8 cellular contexts compared by ENCODE assay signal in the genomic region with DNA sequence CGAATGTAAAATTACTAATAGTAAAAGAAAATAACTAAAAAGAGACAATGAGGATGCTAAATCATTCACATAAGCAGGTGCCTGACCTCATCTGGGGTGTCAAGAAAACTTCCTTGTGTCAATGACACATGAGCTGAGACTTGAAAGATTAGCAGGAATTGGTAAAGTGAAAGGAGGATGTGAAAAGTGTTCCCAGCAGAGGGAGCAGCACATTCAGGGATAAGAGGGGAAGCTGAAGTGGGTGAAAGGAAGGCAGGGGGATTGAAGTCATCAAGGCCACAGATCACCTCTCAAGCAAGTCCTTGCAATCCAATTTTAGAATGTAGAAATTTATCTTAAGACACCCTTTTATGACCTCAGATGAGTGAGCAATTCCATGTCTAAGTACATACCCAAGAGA.
A peak's percentile ranks its signal among the peaks of the same experiment; 100 is the strongest.
DNase-seq lines count a peak whose midpoint lies in the region; ATAC-seq and TF ChIP-seq lines count a peak whose summit lies in the region.

No MANE protein-coding gene starts in this region.

- H3K4me3 ChIP-seq in choroid plexus epithelial cell (ENCODE audit: low read depth, low read length) = no peak overlapping the region

- ATAC-seq in GM18520 (IDR thresholded peaks at IDR 0.05; ENCODE audit: unreplicated experiment) = no peak
- ATAC-seq in GM21619 (IDR thresholded peaks at IDR 0.05; ENCODE audit: unreplicated experiment) = no peak
- ATAC-seq in HG02970 (IDR thresholded peaks at IDR 0.05; ENCODE audit: low FRiP score, unreplicated experiment) = no peak

- TF ChIP-seq CTCF in GM10266 (IDR thresholded peaks at IDR 0.05; ENCODE audit: control insufficient read depth, insufficient read depth, low read depth, missing control alignments) (peak; percentile 16), choroid plexus epithelial cell (conservative IDR thresholded peaks at IDR 0.05; ENCODE audit: low read depth, low read length) (peak; percentile 83)

- DNase-seq in GM10266 (ENCODE audit: extremely low spot score) (no peak), NCI-H2196 (lab: John Stamatoyannopoulos, UW; ENCODE audit: unreplicated experiment) (peak; percentile 71), choroid plexus epithelial cell (ENCODE audit: low read depth) (peak; percentile 88), myocyte (ENCODE audit: low read depth) (peak; percentile 52), middle frontal gyrus (ENCODE audit: extremely low spot score, low spot score) (no peak)

Comparison
In these comparisons a context has a peak if more than half of its experiments do, and no peak if none do; other contexts are left out.
1. DNase-seq: peak in NCI-H2196 (single experiment), choroid plexus epithelial cell (single experiment) and myocyte (single experiment); none in GM10266 (single experiment) and middle frontal gyrus (single experiment).